In the genomic region with DNA sequence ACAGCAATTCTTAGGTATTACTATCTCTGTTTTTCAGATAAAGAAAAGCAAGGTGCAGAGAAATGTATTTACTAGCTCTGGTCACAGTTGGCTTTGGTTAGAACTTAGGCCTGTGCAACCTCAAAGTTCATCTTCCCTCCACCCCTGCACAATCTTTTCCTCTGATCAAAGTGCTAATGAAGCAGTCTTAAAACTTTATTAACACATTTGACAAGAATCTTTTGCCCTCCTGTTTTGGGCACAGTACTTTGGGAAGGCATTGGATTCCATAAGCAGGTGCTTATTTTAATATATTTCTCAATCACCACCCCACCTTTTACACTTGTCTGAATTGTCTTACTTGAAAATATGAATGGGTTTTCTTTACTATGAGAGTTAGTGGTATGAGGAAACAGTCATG, we compare ENCODE assay signal across 1 cellular context.
TF ChIP-seq lines count a peak whose summit lies in the region.

No MANE protein-coding gene starts in this region.

TF ChIP-seq in GM12891, 5 proteins besides CTCF, POLR2A, EP300 and RAD21:
- TF ChIP-seq TAF1 (IDR thresholded peaks at IDR 0.05; ENCODE audit: low read depth, low read length) (no peak), POU2F2 (IDR thresholded peaks at IDR 0.05; ENCODE audit: low read depth, low read length) (no peak), SPI1 (IDR thresholded peaks at IDR 0.05; ENCODE audit: low read depth, low read length) (no peak), PAX5 (IDR thresholded peaks at IDR 0.05; ENCODE audit: insufficient read depth, low read length, severe bottlenecking) (no peak), POLR2AphosphoS5 (IDR thresholded peaks at IDR 0.05; ENCODE audit: low read depth, low read length) (no peak)
